ENCODE assay signal across 8 cellular contexts in genomic region chr7:24812313-24812945, GRCh38. TPM values are rescaled to one million over a fixed set of nuclear protein-coding genes. Genes with fewer than 3 reads are reported as not detected.
A peak's percentile ranks its signal among the peaks of the same experiment; 100 is the strongest.
DNase-seq lines count a peak whose midpoint lies in the region; ATAC-seq, FAIRE-seq and TF ChIP-seq lines count a peak whose summit lies in the region.

No MANE protein-coding gene starts in this region.

- peak; percentile 87 for TF ChIP-seq CTCF in A549 (IDR thresholded peaks at IDR 0.05)
- TF ChIP-seq CTCF in GM12864 (IDR thresholded peaks at IDR 0.05; ENCODE audit: low read depth, low read length, missing control alignments): peak; percentile 80
- TF ChIP-seq CTCF in NB4 (IDR thresholded peaks at IDR 0.05; ENCODE audit: low read depth, low read length): peak; percentile 93
- peak; percentile 74 to 83 for TF ChIP-seq CTCF in tibial artery (IDR thresholded peaks at IDR 0.05)

- peak; percentile 80 to 81 for TF ChIP-seq RAD21 in A549 (conservative IDR thresholded peaks at IDR 0.05 in 1 of 2, IDR thresholded peaks at IDR 0.05 in 1 of 2)

- H3K36me3 ChIP-seq in tibial artery: peaks cover 0 to 7% (median 0%) of the 10 kb centered on the region in 3 donors

- TF ChIP-seq EP300 in A549 (IDR thresholded peaks at IDR 0.05): no peak

- POLR2A ChIA-PET in A549 (lab: Yijun Ruan, JAX): interaction anchor here (0.6 to 1.5 kb wide), 4 partner anchors 54 to 313 kb away, joined by 3 to 4 read pairs (median 4); no protein-coding TSS in a partner anchor

- H3K4me1 ChIP-seq in A549 (no peaks in the 10 kb centered on the region), tibial artery (no peaks in the 10 kb centered on the region)

- H3K4me2 ChIP-seq in A549: no peak overlapping the region

- peak; percentile 40 to 50 for DNase-seq in A549 (ENCODE audit: low read depth in 1 of 2, low spot score in 1 of 2)
- DNase-seq in GM12864 (ENCODE audit: low read depth): no peak
- peak; percentile 57 for DNase-seq in NB4 (ENCODE audit: low read depth)
- peak; percentile 52 for DNase-seq in activated CD4-positive, CD25-positive, alpha-beta regulatory T cell treated with anti-CD3 and anti-CD28 coated beads, Interleukin-2, amount 50 U/mL, for 72 hours
- DNase-seq in dermis microvascular lymphatic vessel endothelial cell (ENCODE audit: low read depth in 2 of 2): peak; percentile 34 to 55
- DNase-seq in medulla oblongata (ENCODE audit: extremely low spot score): peak; percentile 88
- DNase-seq in tibial artery: peak in 1 of 2 donors; percentile 32

- no peak for TF ChIP-seq POLR2A in A549 (IDR thresholded peaks at IDR 0.05; ENCODE audit: low read length)
- no peak for TF ChIP-seq POLR2A in NB4 (IDR thresholded peaks at IDR 0.05; ENCODE audit: extremely low read depth, insufficient read length)

- WGBS in A549 (ENCODE audit: missing lambda C conversion rate): 36% methylated on average over 4 of the region's 4 CpGs

- ATAC-seq in A549 (peak; percentile 96 to 97), HG03520 (IDR thresholded peaks at IDR 0.05; ENCODE audit: unreplicated experiment) (no peak)

- H3K27me3 ChIP-seq in tibial artery: no peaks in the 10 kb centered on the region

- H3K9me3 ChIP-seq in A549: no peaks in the 10 kb centered on the region
- H3K9me3 ChIP-seq in tibial artery: no peaks in the 10 kb centered on the region

- CTCF ChIA-PET in A549 (lab: Yijun Ruan, JAX): interaction anchor here (0.6 to 12.7 kb wide), 64 partner anchors 9 to 1084 kb away, joined by 3 to 280 read pairs (median 4); partner anchors contain the start of gene OSBPL3

- FAIRE-seq in A549 (lab: Jason Lieb, UNC): no peak

- H3K27ac ChIP-seq in A549 (no peak overlapping the region), tibial artery (no peak overlapping the region)

- intact Hi-C loops in tibial artery (cut with DNase I; ENCODE audit: low total_unique reads): no loop called here

- H3K4me3 ChIP-seq in A549 (no peak overlapping the region), GM12864 (ENCODE audit: low read depth, low read length) (no peak overlapping the region), NB4 (ENCODE audit: low read depth, low read length) (no peak overlapping the region), tibial artery (no peak overlapping the region)

TF ChIP-seq in A549, 52 proteins besides CTCF, POLR2A, EP300 and RAD21:
- TF ChIP-seq ZSCAN20 (CRISPR knock-in tag; IDR thresholded peaks at IDR 0.05): no peak
- no peak for TF ChIP-seq FOSL2 (IDR thresholded peaks at IDR 0.05)
- TF ChIP-seq FOSL2 (CRISPR knock-in tag; IDR thresholded peaks at IDR 0.05): no peak
- no peak for TF ChIP-seq CBX2 (IDR thresholded peaks at IDR 0.05; ENCODE audit: borderline replicate concordance, low read depth)
- peak; percentile 90 for TF ChIP-seq SMC3 (IDR thresholded peaks at IDR 0.05)
- no peak for TF ChIP-seq FOSB (CRISPR knock-in tag; IDR thresholded peaks at IDR 0.05)
- no peak for TF ChIP-seq HOXB13 (CRISPR knock-in tag; IDR thresholded peaks at IDR 0.05; ENCODE audit: low read depth)

RNA-seq across cellular contexts. Expression of gene GSDME, which starts 55.2 kb away (rescaled TPM):
- 55.9 and 57.5 TPM in 2 replicates for polyA plus RNA-seq in A549 (2011; rRNA removed)
- polyA plus RNA-seq in A549 (2012; cell fraction: cytosol; rRNA removed): 42.9 and 48.2 TPM in 2 replicates
- 40.3 and 55.3 TPM in 2 replicates for polyA plus RNA-seq in A549 (2012; cell fraction: nucleus; rRNA removed)
- 50.9 to 51.9 TPM (median 51.0 TPM) in 3 replicates for polyA plus RNA-seq in A549 (2017; fragmentation: RNase III; extraction: RNeasy Plus Mini Kit Qiagen cat#74134 plus additional on column Dnase treatment)
- polyA minus RNA-seq in A549 (2011; rRNA and poly(A)+ RNA removed): 45.3 and 48.9 TPM in 2 replicates
- 13.7 and 15.1 TPM in 2 replicates for total RNA-seq in dermis microvascular lymphatic vessel endothelial cell
